Comparison of ENCODE assay signal across 13 cellular contexts in the genomic region with DNA sequence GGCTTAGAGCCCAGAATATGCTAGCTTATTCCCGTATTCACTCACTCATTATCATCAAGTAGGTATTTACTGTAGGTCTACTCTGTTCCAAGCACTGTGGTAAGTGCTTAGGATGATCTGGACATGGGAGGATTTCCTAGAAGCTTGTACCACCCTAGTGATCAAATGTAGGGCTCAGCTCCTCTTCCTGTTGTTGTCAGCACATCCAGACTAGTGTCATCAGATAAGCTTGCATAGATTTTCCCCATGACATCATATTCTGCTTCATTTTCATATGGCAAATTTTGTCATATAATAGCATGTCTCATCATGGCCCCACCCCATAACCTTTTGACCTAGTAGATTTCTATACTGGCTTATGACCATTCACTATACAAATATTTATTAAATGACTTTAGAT. TPM values are rescaled to one million over a fixed set of nuclear protein-coding genes. Genes with fewer than 3 reads are reported as not detected.
DNase-seq lines count a peak whose midpoint lies in the region; ATAC-seq and TF ChIP-seq lines count a peak whose summit lies in the region.
"Had no signal": no experiment of that assay in that cellular context is flagged by ENCODE, and none has a peak within 500 bp of the region (broad histone marks: within the 10 kb centered on the region; RNA-seq: fewer than 3 reads in every experiment).

No MANE protein-coding gene starts in this region.

- peak; percentile 3 for ATAC-seq in foreskin keratinocyte
- ATAC-seq in HG03108 (IDR thresholded peaks at IDR 0.05; ENCODE audit: unreplicated experiment): no peak
- ATAC-seq in HG03175 (IDR thresholded peaks at IDR 0.05; ENCODE audit: unreplicated experiment): no peak

- peak overlapping the region; percentile 95 for H3K27ac Mint-ChIP-seq in HFFc6
- H3K27ac Mint-ChIP-seq: activated CD4-positive, alpha-beta memory T cell treated with anti-CD3 and anti-CD28 coated beads, Interleukin-2, amount 10 ng/mL, durations not matched to agents 7 days and 5 days; T-helper 1 cell treated with Interleukin-12 subunit alpha and Interleukin-12 subunit beta and Interleukin-4 antibody, amounts not matched to agents 30 μg/mL and 1 μg/mL, for 36 hours had no signal

- no peaks in the 10 kb centered on the region for H3K9me3 ChIP-seq in adipocyte (ENCODE audit: control insufficient read depth, low read length)
- H3K9me3 ChIP-seq: BLaER1 treated with 17β-estradiol and CSF1 and Interleukin-3, amounts not matched to agents 10 nM and 100 nM had no signal

- no peaks in the 10 kb centered on the region for H3K9me3 Mint-ChIP-seq in HFFc6
- H3K9me3 Mint-ChIP-seq: activated CD4-positive, alpha-beta memory T cell treated with anti-CD3 and anti-CD28 coated beads, Interleukin-2, amount 10 ng/mL, durations not matched to agents 7 days and 5 days; T-helper 1 cell treated with Interleukin-12 subunit alpha and Interleukin-12 subunit beta and Interleukin-4 antibody, amounts not matched to agents 30 μg/mL and 1 μg/mL, for 36 hours had no signal

- H3K4me1 Mint-ChIP-seq in HFFc6 (ENCODE audit: low read depth): peaks cover 34% of the 10 kb centered on the region

- H3K27me3 ChIP-seq in ACC112 (ENCODE audit: insufficient read depth, low read length): no peaks in the 10 kb centered on the region
- H3K27me3 ChIP-seq in adipocyte (replicated peaks; ENCODE audit: control insufficient read depth, insufficient read depth, low read length): no peaks in the 10 kb centered on the region
- H3K27me3 ChIP-seq in foreskin keratinocyte: no peaks in the 10 kb centered on the region
- H3K27me3 ChIP-seq: BLaER1 treated with 17β-estradiol and CSF1 and Interleukin-3, amounts not matched to agents 10 nM and 100 nM had no signal

- peak overlapping the region; percentile 35 for H3K9ac ChIP-seq in adipocyte (ENCODE audit: low read length)
- H3K9ac ChIP-seq: BLaER1 treated with 17β-estradiol and CSF1 and Interleukin-3, amounts not matched to agents 10 nM and 100 nM had no signal

- peaks cover 18% of the 10 kb centered on the region for H3K4me1 ChIP-seq in ACC112 (ENCODE audit: control insufficient read depth, insufficient read depth, low read length, unreplicated experiment)
- H3K4me1 ChIP-seq in adipocyte (ENCODE audit: control insufficient read depth, insufficient read depth, low read length): peaks cover 9% of the 10 kb centered on the region
- H3K4me1 ChIP-seq in foreskin keratinocyte: no peaks in the 10 kb centered on the region
- H3K4me1 ChIP-seq: BLaER1 treated with 17β-estradiol and CSF1 and Interleukin-3, amounts not matched to agents 10 nM and 100 nM had no signal

- H3K4me3 ChIP-seq in ACC112 (ENCODE audit: low read depth, low read length) (peak overlapping the region; percentile 49), adipocyte (ENCODE audit: low read length) (peak overlapping the region; percentile 36)
- H3K4me3 ChIP-seq: BLaER1 treated with 17β-estradiol and CSF1 and Interleukin-3, amounts not matched to agents 10 nM and 100 nM had no signal

- H3K36me3 ChIP-seq in ACC112 (ENCODE audit: insufficient read depth, low read length): no peaks in the 10 kb centered on the region
- no peaks in the 10 kb centered on the region for H3K36me3 ChIP-seq in adipocyte (ENCODE audit: control insufficient read depth, insufficient read depth, low read length, severe bottlenecking)
- H3K36me3 ChIP-seq: BLaER1 treated with 17β-estradiol and CSF1 and Interleukin-3, amounts not matched to agents 10 nM and 100 nM had no signal

- TF ChIP-seq CTCF in HFFc6 (IDR thresholded peaks at IDR 0.05): no peak
- no peak for TF ChIP-seq CTCF in foreskin keratinocyte (conservative IDR thresholded peaks at IDR 0.05)

- H3K27me3 Mint-ChIP-seq in HFFc6 (ENCODE audit: insufficient read depth): no peaks in the 10 kb centered on the region

- H2AFZ ChIP-seq in ACC112 (ENCODE audit: low read length, unreplicated experiment): peak overlapping the region; percentile 26

- no peaks in the 10 kb centered on the region for H3K79me2 ChIP-seq in ACC112 (ENCODE audit: control insufficient read depth, insufficient read depth, low read length, unreplicated experiment)

- H3K27ac ChIP-seq in ACC112 (ENCODE audit: low read depth, low read length) (peak overlapping the region; percentile 97), foreskin keratinocyte (peak overlapping the region; percentile 67)
- H3K27ac ChIP-seq: BLaER1 treated with 17β-estradiol and CSF1 and Interleukin-3, amounts not matched to agents 10 nM and 100 nM had no signal

- peak; percentile 60 for DNase-seq in HFFc6
- DNase-seq in adipocyte (ENCODE audit: low read depth): peak; percentile 45
- peak in 1 of 2 donors; percentile 52 for DNase-seq in foreskin keratinocyte
- no peak for DNase-seq in nucleus accumbens (lab: John Stamatoyannopoulos, UW)
- no peak for DNase-seq in NCI-H82 treated with DMSO at 0.1 percent for 48 hours (lab: John Stamatoyannopoulos, UW; ENCODE audit: unreplicated experiment)
- DNase-seq: activated CD4-positive, alpha-beta memory T cell treated with anti-CD3 and anti-CD28 coated beads, Interleukin-2, amount 10 ng/mL, durations not matched to agents 7 days and 5 days; Kasumi-1; NCI-H2081 had no signal

- H3K36me3 Mint-ChIP-seq in HFFc6 (ENCODE audit: low read depth): no peaks in the 10 kb centered on the region

- H3K4me3 Mint-ChIP-seq in HFFc6: peak overlapping the region; percentile 79; the same call in 1 of the 2 replicates
- H3K4me3 Mint-ChIP-seq: activated CD4-positive, alpha-beta memory T cell treated with anti-CD3 and anti-CD28 coated beads, Interleukin-2, amount 10 ng/mL, durations not matched to agents 7 days and 5 days; T-helper 1 cell treated with Interleukin-12 subunit alpha and Interleukin-12 subunit beta and Interleukin-4 antibody, amounts not matched to agents 30 μg/mL and 1 μg/mL, for 36 hours had no signal

RNA-seq across cellular contexts. Expression of gene NUCB2, which starts 19.3 kb away (rescaled TPM):
- 100 to 1,000 TPM; 124 to 180 (median 161) TPM for total RNA-seq in HFFc6 (2021; fragmentation: NEBNext Ultra II Directional; extraction: Animal tissue kit (Norgen Biotek cat#: 25700))
- total RNA-seq in foreskin keratinocyte: 53.1 and 60.3 TPM in 2 replicates
- polyA plus RNA-seq in foreskin keratinocyte: 41.9 and 50.8 TPM in 2 replicates

RNA-seq across cellular contexts. Expression of gene PIK3C2A, which starts 49.4 kb away (rescaled TPM):
- 10 to 100 TPM; 52.7 to 60.7 (median 57.6) TPM for total RNA-seq in HFFc6 (2021; fragmentation: NEBNext Ultra II Directional; extraction: Animal tissue kit (Norgen Biotek cat#: 25700))
- total RNA-seq in foreskin keratinocyte: 51.4 and 62.0 TPM in 2 replicates
- polyA plus RNA-seq in foreskin keratinocyte: 4.3 and 6.4 TPM in 2 replicates

Comparison
In these comparisons a context has a peak if more than half of its experiments do, and no peak if none do; other contexts are left out.
1. DNase-seq: peak in HFFc6 (single experiment) and adipocyte (single experiment); none in nucleus accumbens (0 of 56) and NCI-H82 treated with DMSO at 0.1 percent for 48 hours (single experiment).